Comparison of ENCODE assay signal across 1 cellular context in genomic region chr11:65946655-65947054, GRCh38.
TF ChIP-seq lines count a peak whose summit lies in the region.

No MANE protein-coding gene starts in this region.

TF ChIP-seq in HepG2, 621 proteins besides CTCF, POLR2A, EP300 and RAD21:
- TF ChIP-seq ZNF724P (CRISPR knock-in tag; IDR thresholded peaks at IDR 0.05; ENCODE audit: borderline replicate concordance) (no peak), SATB2 (CRISPR knock-in tag; IDR thresholded peaks at IDR 0.05) (no peak), ZNF263 (CRISPR knock-in tag; IDR thresholded peaks at IDR 0.05) (peak; percentile 60), CCDC6 (CRISPR knock-in tag; IDR thresholded peaks at IDR 0.05) (no peak), ZBTB34 (CRISPR knock-in tag; IDR thresholded peaks at IDR 0.05) (no peak), JARID2 (CRISPR knock-in tag; IDR thresholded peaks at IDR 0.05; ENCODE audit: insufficient replicate concordance) (no peak), SRSF4 (IDR thresholded peaks at IDR 0.05; ENCODE audit: low read depth, low read length, poor library complexity, severe bottlenecking) (no peak), XBP1 (CRISPR knock-in tag; IDR thresholded peaks at IDR 0.05) (no peak), BCL3 (CRISPR knock-in tag; IDR thresholded peaks at IDR 0.05) (0 out of 2 replicates have a peak, but pooled peaks have one; percentile 1), MTA3 (CRISPR knock-in tag; IDR thresholded peaks at IDR 0.05) (no peak), RFX5 (IDR thresholded peaks at IDR 0.05; ENCODE audit: low read depth, low read length) (no peak), ELF1 (CRISPR knock-in tag; IDR thresholded peaks at IDR 0.05) (no peak), ZFP90 (CRISPR knock-in tag; IDR thresholded peaks at IDR 0.05; ENCODE audit: borderline replicate concordance) (no peak), AKNA (CRISPR knock-in tag; IDR thresholded peaks at IDR 0.05; ENCODE audit: borderline replicate concordance) (no peak), GATAD2A (CRISPR knock-in tag; IDR thresholded peaks at IDR 0.05) (no peak), AKAP8 (CRISPR knock-in tag; IDR thresholded peaks at IDR 0.05) (no peak), ZNF10 (CRISPR knock-in tag; IDR thresholded peaks at IDR 0.05; ENCODE audit: borderline replicate concordance, low read depth) (no peak)
